ENCODE assay signal across 1 cellular context in genomic region chr20:38926142-38926933, GRCh38.
TF ChIP-seq lines count a peak whose summit lies in the region.

Gene FAM83D, plus strand, starts transcription at chr20:38926417. Its CDS starts 26 bp downstream, at chr20:38926443.

TF ChIP-seq in HepG2, 621 proteins besides CTCF, POLR2A, EP300 and RAD21 (continued from another document and continues in another):
- TF ChIP-seq FOXC1 (CRISPR knock-in tag; IDR thresholded peaks at IDR 0.05; ENCODE audit: borderline replicate concordance) (peak; percentile 68; the same call in 1 of the 2 replicates), ZNF773 (CRISPR knock-in tag; IDR thresholded peaks at IDR 0.05; ENCODE audit: borderline replicate concordance) (peak; percentile 64; the same call in 1 of the 2 replicates), KLF12 (CRISPR knock-in tag; IDR thresholded peaks at IDR 0.05; ENCODE audit: borderline replicate concordance) (peak; percentile 71; the same call in 1 of the 2 replicates), ZBTB7A (CRISPR knock-in tag; IDR thresholded peaks at IDR 0.05) (peak; percentile 88), TOE1 (CRISPR knock-in tag; IDR thresholded peaks at IDR 0.05) (0 out of 2 replicates have a peak, but pooled peaks have one; percentile 51), SRY (CRISPR knock-in tag; IDR thresholded peaks at IDR 0.05) (peak; percentile 97), U2AF2 (IDR thresholded peaks at IDR 0.05; ENCODE audit: low read depth, low read length) (peak; percentile 39; the same call in 1 of the 2 replicates), SMARCE1 (IDR thresholded peaks at IDR 0.05; ENCODE audit: borderline replicate concordance) (no peak), MEIS1 (CRISPR knock-in tag; IDR thresholded peaks at IDR 0.05; ENCODE audit: borderline replicate concordance) (peak; percentile 68; the same call in 1 of the 2 replicates), ZFY (CRISPR knock-in tag; IDR thresholded peaks at IDR 0.05) (peak; percentile 94), HDAC2 (CRISPR knock-in tag; IDR thresholded peaks at IDR 0.05) (peak; percentile 91), ZNF207 (IDR thresholded peaks at IDR 0.05; ENCODE audit: borderline replicate concordance) (no peak), ZNF792 (CRISPR knock-in tag; IDR thresholded peaks at IDR 0.05) (peak; percentile 70), ZNF577 (CRISPR knock-in tag; IDR thresholded peaks at IDR 0.05; ENCODE audit: borderline replicate concordance, low read depth) (no peak; the same call in 1 of the 2 replicates), SMARCC2 (IDR thresholded peaks at IDR 0.05) (no peak), GFI1 (CRISPR knock-in tag; IDR thresholded peaks at IDR 0.05; ENCODE audit: borderline replicate concordance) (peak; percentile 77; the same call in 1 of the 2 replicates), CC2D1A (CRISPR knock-in tag; IDR thresholded peaks at IDR 0.05) (no peak), NKX3-1 (CRISPR knock-in tag; IDR thresholded peaks at IDR 0.05) (peak; percentile 96), GATAD2A (CRISPR knock-in tag; IDR thresholded peaks at IDR 0.05) (no peak; the same call in 1 of the 2 replicates), DMTF1 (CRISPR knock-in tag; IDR thresholded peaks at IDR 0.05) (no peak), ZSCAN20 (CRISPR knock-in tag; IDR thresholded peaks at IDR 0.05; ENCODE audit: borderline replicate concordance) (peak; percentile 83; the same call in 1 of the 2 replicates), ZNF503 (CRISPR knock-in tag; IDR thresholded peaks at IDR 0.05) (peak; percentile 28; the same call in 1 of the 2 replicates), PRDM15 (CRISPR knock-in tag; IDR thresholded peaks at IDR 0.05) (0 out of 2 replicates have a peak, but pooled peaks have one; percentile 24), SETDB1 (CRISPR knock-in tag; IDR thresholded peaks at IDR 0.05; ENCODE audit: borderline replicate concordance) (no peak), REL (CRISPR knock-in tag; conservative IDR thresholded peaks at IDR 0.05) (peak; percentile 9; the same call in 1 of the 2 replicates), ZMAT3 (CRISPR knock-in tag; conservative IDR thresholded peaks at IDR 0.05) (peak; percentile 90), SAFB2 (CRISPR knock-in tag; IDR thresholded peaks at IDR 0.05; ENCODE audit: borderline replicate concordance, low read depth) (peak; percentile 86), IRX3 (CRISPR knock-in tag; IDR thresholded peaks at IDR 0.05; ENCODE audit: borderline replicate concordance, low read depth) (peak; percentile 97), ISL2 (CRISPR knock-in tag; IDR thresholded peaks at IDR 0.05) (peak; percentile 47), NFE2 (CRISPR knock-in tag; IDR thresholded peaks at IDR 0.05) (no peak), ARNTL (CRISPR knock-in tag; IDR thresholded peaks at IDR 0.05) (no peak; the same call in none of the 2 replicates), PHF8 (CRISPR knock-in tag; IDR thresholded peaks at IDR 0.05) (peak; percentile 98), ZBTB37 (CRISPR knock-in tag; IDR thresholded peaks at IDR 0.05) (no peak), FOXP4 (CRISPR knock-in tag; IDR thresholded peaks at IDR 0.05) (peak; percentile 55), NR0B2 (CRISPR knock-in tag; IDR thresholded peaks at IDR 0.05) (peak; percentile 44; the same call in 1 of the 2 replicates), SPEN (CRISPR knock-in tag; IDR thresholded peaks at IDR 0.05; ENCODE audit: low read depth) (peak; percentile 92), RBM39 (IDR thresholded peaks at IDR 0.05; ENCODE audit: low read depth, low read length, poor library complexity, severe bottlenecking) (no peak), ATF1 (CRISPR knock-in tag; IDR thresholded peaks at IDR 0.05) (no peak), RFX5 (IDR thresholded peaks at IDR 0.05; ENCODE audit: low read depth, low read length) (peak; percentile 30; the same call in 1 of the 2 replicates), ZNF737 (CRISPR knock-in tag; IDR thresholded peaks at IDR 0.05; ENCODE audit: borderline replicate concordance) (no peak; the same call in 1 of the 2 replicates), ZNF431 (CRISPR knock-in tag; IDR thresholded peaks at IDR 0.05; ENCODE audit: borderline replicate concordance, low read depth) (peak; percentile 57; the same call in 1 of the 2 replicates), ZSCAN25 (CRISPR knock-in tag; IDR thresholded peaks at IDR 0.05) (peak; percentile 100), ZNF335 (CRISPR knock-in tag; IDR thresholded peaks at IDR 0.05) (peak; percentile 79; the same call in 1 of the 2 replicates), ZNF34 (CRISPR knock-in tag; IDR thresholded peaks at IDR 0.05; ENCODE audit: borderline replicate concordance) (0 out of 2 replicates have a peak, but pooled peaks have one; percentile 55), SMAD3 (CRISPR knock-in tag; IDR thresholded peaks at IDR 0.05) (peak; percentile 91), ZNF441 (CRISPR knock-in tag; IDR thresholded peaks at IDR 0.05; ENCODE audit: borderline replicate concordance) (peak; percentile 89), HNRNPLL (IDR thresholded peaks at IDR 0.05; ENCODE audit: low read depth, low read length, poor library complexity, severe bottlenecking) (peak; percentile 67), RBAK (CRISPR knock-in tag; IDR thresholded peaks at IDR 0.05) (0 out of 2 replicates have a peak, but pooled peaks have one; percentile 40), ZNF710 (CRISPR knock-in tag; IDR thresholded peaks at IDR 0.05; ENCODE audit: borderline replicate concordance) (peak; percentile 89), ZNF713 (CRISPR knock-in tag; IDR thresholded peaks at IDR 0.05) (peak; percentile 76; the same call in 1 of the 2 replicates), ZNF607 (CRISPR knock-in tag; IDR thresholded peaks at IDR 0.05; ENCODE audit: borderline replicate concordance) (peak; percentile 72; the same call in 1 of the 2 replicates)
- TF ChIP-seq, protein P1, sequence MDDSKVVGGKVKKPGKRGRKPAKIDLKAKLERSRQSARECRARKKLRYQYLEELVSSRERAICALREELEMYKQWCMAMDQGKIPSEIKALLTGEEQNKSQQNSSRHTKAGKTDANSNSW (CRISPR knock-in tag; IDR thresholded peaks at IDR 0.05; ENCODE audit: borderline replicate concordance), result peak; percentile 71
- TF ChIP-seq, protein P2, sequence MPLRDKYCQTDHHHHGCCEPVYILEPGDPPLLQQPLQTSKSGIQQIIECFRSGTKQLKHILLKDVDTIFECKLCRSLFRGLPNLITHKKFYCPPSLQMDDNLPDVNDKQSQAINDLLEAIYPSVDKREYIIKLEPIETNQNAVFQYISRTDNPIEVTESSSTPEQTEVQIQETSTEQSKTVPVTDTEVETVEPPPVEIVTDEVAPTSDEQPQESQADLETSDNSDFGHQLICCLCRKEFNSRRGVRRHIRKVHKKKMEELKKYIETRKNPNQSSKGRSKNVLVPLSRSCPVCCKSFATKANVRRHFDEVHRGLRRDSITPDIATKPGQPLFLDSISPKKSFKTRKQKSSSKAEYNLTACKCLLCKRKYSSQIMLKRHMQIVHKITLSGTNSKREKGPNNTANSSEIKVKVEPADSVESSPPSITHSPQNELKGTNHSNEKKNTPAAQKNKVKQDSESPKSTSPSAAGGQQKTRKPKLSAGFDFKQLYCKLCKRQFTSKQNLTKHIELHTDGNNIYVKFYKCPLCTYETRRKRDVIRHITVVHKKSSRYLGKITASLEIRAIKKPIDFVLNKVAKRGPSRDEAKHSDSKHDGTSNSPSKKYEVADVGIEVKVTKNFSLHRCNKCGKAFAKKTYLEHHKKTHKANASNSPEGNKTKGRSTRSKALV (CRISPR knock-in tag; IDR thresholded peaks at IDR 0.05), result peak; percentile 95
